Comparison of ENCODE assay signal across 18 cellular contexts in the genomic region with DNA sequence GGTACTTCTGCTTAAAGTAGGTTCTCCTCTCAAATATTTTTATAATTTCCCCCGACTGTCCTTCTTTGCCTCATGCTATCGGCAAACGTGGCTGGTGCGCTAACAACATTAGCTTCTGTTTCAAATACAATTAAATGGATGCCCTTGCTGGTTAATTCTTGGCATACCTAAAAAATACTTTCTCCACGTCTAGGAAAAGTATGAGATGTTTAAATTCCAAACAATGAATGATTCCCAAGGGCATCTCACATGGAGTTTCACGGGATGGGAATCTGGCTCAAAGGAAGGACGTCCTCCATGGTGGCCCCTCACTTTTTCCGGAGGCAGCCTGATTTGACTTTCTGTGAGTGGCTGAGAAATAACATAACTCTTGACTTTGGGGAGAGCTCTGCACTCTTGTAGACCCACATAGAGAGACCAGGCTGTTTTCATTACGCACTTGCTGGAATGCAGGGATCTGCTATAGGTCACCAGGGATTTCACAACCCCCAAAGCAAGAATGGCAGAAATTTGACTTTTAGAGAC.
"Had no signal": no experiment of that assay in that cellular context is flagged by ENCODE, and none has a peak within 500 bp of the region (broad histone marks: within the 10 kb centered on the region; RNA-seq: fewer than 3 reads in every experiment).

No MANE protein-coding gene starts in this region.

- H3K4me1 ChIP-seq: gastrocnemius medialis, heart left ventricle, prostate gland had no signal

- H3K9me3 ChIP-seq: mucosa of descending colon, prostate gland, thoracic aorta had no signal

- H3K4me3 ChIP-seq: gastrocnemius medialis, heart left ventricle, lung, mucosa of descending colon, prostate gland, thoracic aorta had no signal

- DNase-seq: activated CD4-positive, alpha-beta T cell treated with anti-CD3 and anti-CD28 coated beads for 4 hours; activated CD8-positive, alpha-beta T cell treated with anti-CD3 and anti-CD28 coated beads for 36 hours; activated effector memory CD4-positive, alpha-beta T cell treated with Interleukin-2 at 50 U/mL for 16 hours; activated T-cell treated with anti-CD3 and anti-CD28 coated beads, Interleukin-2, amount 50 U/mL, for 4 hours; central memory CD4-positive, alpha-beta T cell; cortex of kidney; effector memory CD8-positive, alpha-beta T cell; gastrocnemius medialis; heart left ventricle; left colon; mucosa of descending colon; naive thymus-derived CD8-positive, alpha-beta T cell; stimulated activated CD4-positive, alpha-beta T cell treated with anti-CD3 and anti-CD28 coated beads, Interleukin-1b, Interleukin-23, amount 100 ng/mL, for 48 hours had no signal

- H3K36me3 ChIP-seq: gastrocnemius medialis, heart left ventricle, prostate gland, thoracic aorta had no signal

- H3K27ac ChIP-seq: gastrocnemius medialis, heart left ventricle, prostate gland, thoracic aorta had no signal

- H3K27me3 ChIP-seq: gastrocnemius medialis, heart left ventricle had no signal

- ATAC-seq: activated CD8-positive, alpha-beta T cell treated with anti-CD3 and anti-CD28 coated beads for 36 hours; activated T-cell treated with anti-CD3 and anti-CD28 coated beads, Interleukin-2, amount 50 U/mL, for 4 hours; effector memory CD8-positive, alpha-beta T cell; gastrocnemius medialis; heart left ventricle; left colon; mucosa of descending colon; naive thymus-derived CD8-positive, alpha-beta T cell; sciatic nerve; WTC11 had no signal
